ENCODE assay signal across 8 cellular contexts in genomic region chr9:75866273-75866871, GRCh38. TPM values are rescaled to one million over a fixed set of nuclear protein-coding genes. Genes with fewer than 3 reads are reported as not detected.
DNase-seq lines count a peak whose midpoint lies in the region; ATAC-seq and TF ChIP-seq lines count a peak whose summit lies in the region.

No MANE protein-coding gene starts in this region.

- H3K4me1 Mint-ChIP-seq in stimulated activated naive CD8-positive, alpha-beta T cell treated with anti-CD3 and anti-CD28 coated beads, Interleukin-15, amount 100 ng/mL, for 72 hours: peaks cover 25% of the 10 kb centered on the region

- H3K27me3 Mint-ChIP-seq in stimulated activated naive CD8-positive, alpha-beta T cell treated with anti-CD3 and anti-CD28 coated beads, Interleukin-15, amount 100 ng/mL, for 72 hours: no peaks in the 10 kb centered on the region

- H3K4me3 Mint-ChIP-seq in stimulated activated naive CD8-positive, alpha-beta T cell treated with anti-CD3 and anti-CD28 coated beads, Interleukin-15, amount 100 ng/mL, for 72 hours: no peak overlapping the region

- POLR2A ChIA-PET in Panc1 (lab: Charles Lee): no interaction called here

- H3K4me3 ChIP-seq in Panc1 (ENCODE audit: low read depth in 2 of 2, low read length in 2 of 2) (no peak overlapping the region), brain microvascular endothelial cell (ENCODE audit: low read depth, low read length) (no peak overlapping the region)

- H3K4me1 ChIP-seq in Panc1 (ENCODE audit: control insufficient read depth, insufficient read depth, low read length): no peaks in the 10 kb centered on the region

- intact Hi-C loops in Right ventricle myocardium superior (cut with DNase I): no loop called here
- intact Hi-C loops in Right ventricle myocardium inferior (cut with DNase I): loop anchor here (2.0 to 10.0 kb wide), 2 partner anchors 438 to 666 kb away; no protein-coding TSS in a partner anchor
- intact Hi-C loops in Panc1 (cut with micrococcal nuclease; ENCODE audit: unreplicated experiment): loop anchor here (5.0 kb wide), 2 partner anchors 599 to 664 kb away; no protein-coding TSS in a partner anchor

- CTCF ChIA-PET in Panc1 (lab: Charles Lee): interaction anchor here (0.6 to 1.0 kb wide), 4 partner anchors 412 to 601 kb away, joined by 3 to 5 read pairs (median 4); no protein-coding TSS in a partner anchor

- no peaks in the 10 kb centered on the region for H3K9me3 Mint-ChIP-seq in stimulated activated naive CD8-positive, alpha-beta T cell treated with anti-CD3 and anti-CD28 coated beads, Interleukin-15, amount 100 ng/mL, for 72 hours

- no peak overlapping the region for H3K27ac Mint-ChIP-seq in stimulated activated naive CD8-positive, alpha-beta T cell treated with anti-CD3 and anti-CD28 coated beads, Interleukin-15, amount 100 ng/mL, for 72 hours

- no peaks in the 10 kb centered on the region for H3K36me3 ChIP-seq in Panc1 (ENCODE audit: control insufficient read depth, insufficient read depth, low read length)
- no peaks in the 10 kb centered on the region for H3K36me3 ChIP-seq in brain microvascular endothelial cell (replicated peaks)

- H3K27me3 ChIP-seq in Panc1 (ENCODE audit: control insufficient read depth, insufficient read depth, low read length) (no peaks in the 10 kb centered on the region), brain microvascular endothelial cell (replicated peaks) (no peaks in the 10 kb centered on the region)

- DNase-seq in Right ventricle myocardium superior (no peak), Right ventricle myocardium inferior (ENCODE audit: missing footprints) (no peak), Panc1 (ENCODE audit: low read depth, low spot score) (no peak), brain microvascular endothelial cell (peak; percentile 60), kidney tubule cell (ENCODE audit: low spot score) (peak; percentile 56)
- peak; percentile 21 to 38 for DNase-seq in stimulated activated naive CD8-positive, alpha-beta T cell treated with anti-CD3 and anti-CD28 coated beads, Interleukin-15, amount 100 ng/mL, for 72 hours

- TF ChIP-seq CTCF in Panc1 (IDR thresholded peaks at IDR 0.05): peak; percentile 67; the same call in 1 of the 2 replicates
- TF ChIP-seq CTCF in brain microvascular endothelial cell (IDR thresholded peaks at IDR 0.05; ENCODE audit: low read depth, low read length, missing control alignments): peak; percentile 74

- BruUV-seq in Panc1 (replicated peaks; lab: Mats Ljungman, UMichigan): no TSS peak

- H3K9me3 ChIP-seq in Panc1 (ENCODE audit: control insufficient read depth, insufficient read depth, low read depth, low read length): no peaks in the 10 kb centered on the region

- peak; percentile 60 for ATAC-seq in Right ventricle myocardium superior (ENCODE audit: poor library complexity)
- ATAC-seq in Right ventricle myocardium inferior: no peak
- ATAC-seq in HG03060 (IDR thresholded peaks at IDR 0.05; ENCODE audit: low read depth, unreplicated experiment): peak; percentile 49
- no peak for ATAC-seq in Panc1
- ATAC-seq in stimulated activated naive CD8-positive, alpha-beta T cell treated with anti-CD3 and anti-CD28 coated beads, Interleukin-15, amount 100 ng/mL, for 72 hours: no peak
- ATAC-seq in HG03108 (IDR thresholded peaks at IDR 0.05; ENCODE audit: unreplicated experiment): no peak

- in situ Hi-C loops in Panc1 (cut with HindIII; ENCODE audit: low pct_unique_long_range_greater_than_20kb, low sequenced_read_pairs) (no loop called here), brain microvascular endothelial cell (cut with HindIII; ENCODE audit: low pct_ligation_motif_present, low sequenced_read_pairs) (no loop called here)

- no peak overlapping the region for H3K27ac ChIP-seq in Panc1 (ENCODE audit: low read length)
- H3K27ac ChIP-seq in brain microvascular endothelial cell: no peak overlapping the region

RNA-seq across cellular contexts. Expression of gene PCSK5, which starts 24.1 kb away (rescaled TPM):
- total RNA-seq in Right ventricle myocardium superior: 3.4 TPM
- total RNA-seq in Right ventricle myocardium inferior: 4.5 TPM
- 0.21 TPM for total RNA-seq in Panc1 (2021; ENCODE audit: unreplicated experiment)
- 0.05 TPM for polyA plus RNA-seq in Panc1 (2012; ENCODE audit: insufficient read length)

Comparison
In these comparisons a context has a peak if more than half of its experiments do, and no peak if none do; other contexts are left out.
1. ATAC-seq: peak in Right ventricle myocardium superior (single experiment) and HG03060 (single experiment); none in Right ventricle myocardium inferior (single experiment), Panc1 (single experiment), stimulated activated naive CD8-positive, alpha-beta T cell treated with anti-CD3 and anti-CD28 coated beads, Interleukin-15, amount 100 ng/mL, for 72 hours (single experiment) and HG03108 (single experiment).
2. DNase-seq: peak in brain microvascular endothelial cell (single experiment), kidney tubule cell (single experiment) and stimulated activated naive CD8-positive, alpha-beta T cell treated with anti-CD3 and anti-CD28 coated beads, Interleukin-15, amount 100 ng/mL, for 72 hours (2 of 2); none in Right ventricle myocardium superior (single experiment), Right ventricle myocardium inferior (single experiment) and Panc1 (single experiment).